ENCODE assay signal across 1 cellular context in genomic region chr3:32782417-32782816, GRCh38.
TF ChIP-seq lines count a peak whose summit lies in the region.

No MANE protein-coding gene starts in this region.

TF ChIP-seq in GM23338, 12 proteins besides CTCF, POLR2A, EP300 and RAD21:
- TF ChIP-seq ZNF462 (CRISPR knock-in tag; IDR thresholded peaks at IDR 0.05), result no peak
- TF ChIP-seq ETS1 (IDR thresholded peaks at IDR 0.05), result no peak
- no peak for TF ChIP-seq ZNF114 (CRISPR knock-in tag; IDR thresholded peaks at IDR 0.05)
TF ChIP-seq in GM23338: peak in this region for 0.
